ENCODE assay signal across 18 cellular contexts in genomic region chr15:37931321-37931720, GRCh38. TPM values are rescaled to one million over a fixed set of nuclear protein-coding genes. Genes with fewer than 3 reads are reported as not detected.
A peak's percentile ranks its signal among the peaks of the same experiment; 100 is the strongest.
DNase-seq lines count a peak whose midpoint lies in the region; ATAC-seq lines count a peak whose summit lies in the region.
"Had no signal": no experiment of that assay in that cellular context is flagged by ENCODE, and none has a peak within 500 bp of the region (broad histone marks: within the 10 kb centered on the region; RNA-seq: fewer than 3 reads in every experiment).

No MANE protein-coding gene starts in this region.

- ATAC-seq in HG03442 (IDR thresholded peaks at IDR 0.05; ENCODE audit: unreplicated experiment) (no peak), HG02588 (IDR thresholded peaks at IDR 0.05; ENCODE audit: unreplicated experiment) (no peak)
- ATAC-seq: A549 had no signal

- no peak overlapping the region for H3K4me3 ChIP-seq in SJSA1
- H3K4me3 ChIP-seq: A549, BLaER1, HAP-1 had no signal

- peaks cover 40% of the 10 kb centered on the region for H3K4me1 ChIP-seq in SJSA1 (replicated peaks)
- H3K4me1 ChIP-seq: A549, BLaER1, HAP-1 had no signal

- H3K27me3 ChIP-seq in SJSA1 (replicated peaks), result no peaks in the 10 kb centered on the region
- H3K27me3 ChIP-seq: BLaER1 had no signal

- H3K9me3 ChIP-seq in SJSA1 (replicated peaks), result no peaks in the 10 kb centered on the region
- H3K9me3 ChIP-seq: A549, BLaER1, HAP-1 had no signal

- in situ Hi-C loops in KBM-7 (cut with MboI; ENCODE audit: low pct_unique_long_range_greater_than_20kb, low sequenced_read_pairs), result no loop called here

- DNase-seq in EH (ENCODE audit: low read depth) (peak; percentile 47), HCEC 1CT (peak; percentile 39), SJSA1 (ENCODE audit: low read depth in 1 of 2, low spot score in 2 of 2) (peak in 1 of 2 experiments; percentile 20), iris pigment epithelial cell (ENCODE audit: low read depth) (peak; percentile 42), KBM-7 (no peak), occipital lobe (lab: John Stamatoyannopoulos, UW) (no peak)
- DNase-seq: AML-193, Calu3, DMS 273 treated with DMSO at 0.1 percent for 48 hours, GDM1 had no signal

- H3K36me3 ChIP-seq in SJSA1, result no peaks in the 10 kb centered on the region
- H3K36me3 ChIP-seq: BLaER1, HAP-1 had no signal

- peak overlapping the region; percentile 43 for H3K27ac ChIP-seq in SJSA1
- H3K27ac ChIP-seq: A549, BLaER1 had no signal

RNA-seq across cellular contexts. Expression of gene TMCO5A, which starts 3.1 kb away (rescaled TPM):
- not detected in 2 replicates for total RNA-seq in SJSA1 (2014; rRNA removed; shearing (Covaris generic))
- total RNA-seq in occipital lobe, result not detected
- total RNA-seq: Calu3, Daoy, H1, HT-29 had no signal

Comparison
In these comparisons a context has a peak if more than half of its experiments do, and no peak if none do; other contexts are left out.
1. DNase-seq: peak in EH (single experiment), HCEC 1CT (single experiment) and iris pigment epithelial cell (single experiment); none in KBM-7 (single experiment) and occipital lobe (single experiment).